ENCODE assay signal across 11 cellular contexts in genomic region chr12:6791931-6792520, GRCh38. TPM values are rescaled to one million over a fixed set of nuclear protein-coding genes. Genes with fewer than 3 reads are reported as not detected.
DNase-seq lines count a peak whose midpoint lies in the region; ATAC-seq and TF ChIP-seq lines count a peak whose summit lies in the region.
"Had no signal": no experiment of that assay in that cellular context is flagged by ENCODE, and none has a peak within 500 bp of the region (broad histone marks: within the 10 kb centered on the region; RNA-seq: fewer than 3 reads in every experiment).

No MANE protein-coding gene starts in this region.

- H4K8ac ChIP-seq in neuronal stem cell (ENCODE audit: low read depth, low read length), result peak overlapping the region; percentile 92

- no peaks in the 10 kb centered on the region for H3K27me3 Mint-ChIP-seq in CD4-positive, alpha-beta T cell

- no peaks in the 10 kb centered on the region for H3K9me3 ChIP-seq in CD4-positive, alpha-beta T cell (ENCODE audit: control insufficient read depth, low read length)
- no peaks in the 10 kb centered on the region for H3K9me3 ChIP-seq in neuronal stem cell (replicated peaks in 1 of 2; ENCODE audit: control insufficient read depth in 2 of 2, insufficient read depth in 1 of 2, low read depth in 1 of 2, low read length in 2 of 2)
- H3K9me3 ChIP-seq: uterus had no signal

- POLR2A ChIA-PET in CD4-positive, alpha-beta T cell (lab: Charles Lee), result interaction anchor here (1.3 to 3.5 kb wide), 12 partner anchors 10 to 258 kb away, joined by 3 to 18 read pairs (median 12); partner anchors contain the start of genes C12orf57, CDCA3, COPS7A and GAPDH

- H3K4ac ChIP-seq in neuronal stem cell (ENCODE audit: low read length), result no peak overlapping the region

- no peaks in the 10 kb centered on the region for H3K9me3 Mint-ChIP-seq in CD4-positive, alpha-beta T cell
- H3K9me3 Mint-ChIP-seq: H9 had no signal

- peak overlapping the region; percentile 31 for H2BK5ac ChIP-seq in neuronal stem cell (ENCODE audit: low read length)

- H2AFZ ChIP-seq in neuronal stem cell (ENCODE audit: low read length), result peak overlapping the region; percentile 89

- peak overlapping the region; percentile 11 for H2BK15ac ChIP-seq in neuronal stem cell (ENCODE audit: low read length)

- peaks cover 78% of the 10 kb centered on the region for H3K4me1 Mint-ChIP-seq in CD4-positive, alpha-beta T cell (ENCODE audit: low read depth)

- H3K79me1 ChIP-seq in neuronal stem cell (ENCODE audit: low read depth, low read length), result no peaks in the 10 kb centered on the region

- peak overlapping the region; percentile 77 for H2AK5ac ChIP-seq in neuronal stem cell (ENCODE audit: low read depth, low read length)

- H3K9ac ChIP-seq in neuronal stem cell (ENCODE audit: low read depth, low read length, poor library complexity), result no peak overlapping the region

- H3K36me3 ChIP-seq in neuronal stem cell (replicated peaks in 1 of 2; ENCODE audit: control insufficient read depth in 2 of 2, insufficient read depth in 2 of 2, low read length in 2 of 2), result no peaks in the 10 kb centered on the region
- H3K36me3 ChIP-seq: uterus had no signal

- TF ChIP-seq CTCF in CD4-positive, alpha-beta T cell (IDR thresholded peaks at IDR 0.05), result no peak
- TF ChIP-seq CTCF in NB4 (IDR thresholded peaks at IDR 0.05; ENCODE audit: low read depth, low read length) (no peak), coronary artery (IDR thresholded peaks at IDR 0.05) (no peak), GM10266 (IDR thresholded peaks at IDR 0.05; ENCODE audit: control insufficient read depth, insufficient read depth, low read depth, missing control alignments) (no peak)

- intact Hi-C loops in CD4-positive, alpha-beta T cell (cut with DNase I, micrococcal nuclease), result loop anchor here (2.0 to 5.0 kb wide), 2 partner anchors 17 to 185 kb away; partner anchors contain the start of gene CHD4 (in 1 of the 2)

- DNase-seq in CD4-positive, alpha-beta T cell, result no peak
- peak; percentile 66 for DNase-seq in NB4 (ENCODE audit: low read depth)
- DNase-seq in coronary artery (ENCODE audit: low spot score), result no peak
- DNase-seq in neuronal stem cell (ENCODE audit: low spot score), result no peak
- no peak for DNase-seq in activated CD4-positive, CD25-positive, alpha-beta regulatory T cell (lab: John Stamatoyannopoulos, UW)
- no peak for DNase-seq in GM10266 (ENCODE audit: extremely low spot score)
- DNase-seq in germinal center (ENCODE audit: low spot score), result no peak
- DNase-seq in stimulated activated CD4-positive, alpha-beta T cell treated with anti-CD3 and anti-CD28 coated beads, Interleukin-2, amount 100 ng/mL, for 48 hours, result no peak
- DNase-seq: H9, uterus had no signal

- no peak for TF ChIP-seq POLR2A in NB4 (IDR thresholded peaks at IDR 0.05; ENCODE audit: extremely low read depth, insufficient read length)

- peak overlapping the region; percentile 70 for H3K4me3 ChIP-seq in NB4 (ENCODE audit: low read depth, low read length)
- peak overlapping the region; percentile 25 for H3K4me3 ChIP-seq in coronary artery
- H3K4me3 ChIP-seq in neuronal stem cell (ENCODE audit: low read length in 2 of 2), result peak overlapping the region in 1 of 2 donors; percentile 15
- H3K4me3 ChIP-seq: SK-N-MC, uterus had no signal

- H3K18ac ChIP-seq in neuronal stem cell (ENCODE audit: low read length), result peak overlapping the region; percentile 88

- CTCF ChIA-PET in CD4-positive, alpha-beta T cell (lab: Charles Lee), result interaction anchor here (0.8 to 3.9 kb wide), 5 partner anchors 25 to 99 kb away, joined by 3 to 21 read pairs (median 4); partner anchors contain the start of gene MLF2

- peaks cover 69% of the 10 kb centered on the region for H3K36me3 Mint-ChIP-seq in CD4-positive, alpha-beta T cell (ENCODE audit: low read depth)

- H3K4me1 ChIP-seq in neuronal stem cell (ENCODE audit: control insufficient read depth in 2 of 2, insufficient read depth in 1 of 2, low read depth in 1 of 2, low read length in 2 of 2), result peaks cover 18 to 22% of the 10 kb centered on the region in 2 donors
- H3K4me1 ChIP-seq: uterus had no signal

- peak overlapping the region; percentile 89 for H2BK12ac ChIP-seq in neuronal stem cell (ENCODE audit: low read length)

- H3K23ac ChIP-seq in neuronal stem cell (ENCODE audit: low read depth, low read length, poor library complexity), result peak overlapping the region; percentile 2

- peak overlapping the region; percentile 96 for H3K4me3 Mint-ChIP-seq in CD4-positive, alpha-beta T cell
- H3K4me3 Mint-ChIP-seq: H9 had no signal

- H3K27ac ChIP-seq in CD4-positive, alpha-beta T cell (ENCODE audit: low read depth, low read length), result peak overlapping the region; percentile 72
- peak overlapping the region in 1 of 2 donors; percentile 43 for H3K27ac ChIP-seq in coronary artery
- no peak overlapping the region for H3K27ac ChIP-seq in neuronal stem cell (replicated peaks; ENCODE audit: low read length)
- H3K27ac ChIP-seq: SK-N-MC, uterus had no signal

- H3K27me3 ChIP-seq in CD4-positive, alpha-beta T cell (ENCODE audit: control insufficient read depth, insufficient read depth, low read length), result no peaks in the 10 kb centered on the region
- H3K27me3 ChIP-seq in neuronal stem cell (ENCODE audit: control insufficient read depth in 3 of 3, insufficient read depth in 3 of 3, low read depth in 1 of 3, low read length in 3 of 3), result no peaks in the 10 kb centered on the region
- H3K27me3 ChIP-seq: uterus had no signal

- peak overlapping the region; percentile 93 for H3K27ac Mint-ChIP-seq in CD4-positive, alpha-beta T cell

- no peak for ATAC-seq in CD4-positive, alpha-beta T cell (ENCODE audit: poor library complexity)

- H3K4me2 ChIP-seq in neuronal stem cell (ENCODE audit: insufficient read depth, low read length, poor library complexity, severe bottlenecking), result no peak overlapping the region

- H4K91ac ChIP-seq in neuronal stem cell (ENCODE audit: low read depth, low read length, poor library complexity), result no peak overlapping the region

- no peak overlapping the region for H2BK120ac ChIP-seq in neuronal stem cell (ENCODE audit: low read depth, low read length)

- WGBS in neuronal stem cell (ENCODE audit: extremely low coverage in 2 of 2, insufficient read length in 2 of 2, insufficient replicate concordance in 1 of 2), 2 donors, result no CpG with 5 or more reads among the region's 13 CpGs

- H3K14ac ChIP-seq in neuronal stem cell (ENCODE audit: low read length), result no peak overlapping the region

RNA-seq across cellular contexts. Expression of gene CD4, which starts 2.7 kb away (rescaled TPM):
- total RNA-seq in CD4-positive, alpha-beta T cell, result 100 to 1,000 TPM; 134 to 136 TPM
- polyA plus RNA-seq in neuronal stem cell (2013, experiment 1 of 2), result 3.9 TPM
- 3.8 TPM for polyA plus RNA-seq in neuronal stem cell (2013, experiment 2 of 2)

RNA-seq across cellular contexts. Expression of gene LAG3, which starts 19.7 kb away (rescaled TPM):
- 1 to 10 TPM in 1 of 2 experiments, under 1 TPM in 1; 0.82 to 1.4 TPM for total RNA-seq in CD4-positive, alpha-beta T cell
- 4.6 TPM for polyA plus RNA-seq in neuronal stem cell (2013, experiment 1 of 2)
- polyA plus RNA-seq in neuronal stem cell (2013, experiment 2 of 2), result 4.9 TPM

RNA-seq across cellular contexts. Expression of gene PTMS, which starts 25.9 kb away (rescaled TPM):
- total RNA-seq in CD4-positive, alpha-beta T cell, result 1 to 10 TPM; 1.5 to 1.9 TPM
- polyA plus RNA-seq in neuronal stem cell (2013, experiment 1 of 2), result 2,422 TPM
- polyA plus RNA-seq in neuronal stem cell (2013, experiment 2 of 2), result 2,254 TPM

RNA-seq across cellular contexts. Expression of gene GPR162, which starts 29.6 kb away (rescaled TPM):
- not detected for total RNA-seq in CD4-positive, alpha-beta T cell
- polyA plus RNA-seq in neuronal stem cell (2013, experiment 1 of 2), result 34.0 TPM
- 28.4 TPM for polyA plus RNA-seq in neuronal stem cell (2013, experiment 2 of 2)

RNA-seq across cellular contexts. Expression of gene P3H3, which starts 36.2 kb away (rescaled TPM):
- 1 to 10 TPM; 2.5 to 4.1 TPM for total RNA-seq in CD4-positive, alpha-beta T cell
- 22.0 TPM for polyA plus RNA-seq in neuronal stem cell (2013, experiment 1 of 2)
- polyA plus RNA-seq in neuronal stem cell (2013, experiment 2 of 2), result 21.2 TPM
